In the genomic region with DNA sequence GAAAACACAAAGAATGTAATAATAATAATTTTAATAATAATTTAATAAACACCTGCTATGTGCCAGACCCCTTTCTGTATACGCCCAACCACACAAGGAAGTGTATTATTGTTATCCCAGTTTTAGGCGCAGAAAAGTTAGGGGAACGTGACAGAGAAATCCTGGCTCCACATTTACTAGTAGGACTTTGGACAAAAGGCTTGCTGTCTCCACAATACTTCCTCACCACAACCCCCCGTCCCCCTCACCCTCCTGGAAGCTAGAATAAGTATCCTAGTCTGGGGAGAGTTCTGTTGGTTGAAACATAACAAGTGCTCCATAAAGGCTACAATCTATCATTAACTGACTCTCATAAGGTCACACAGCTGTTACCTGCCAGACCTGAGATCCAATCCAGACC, we compare ENCODE assay signal across 10 cellular contexts. TPM values are rescaled to one million over a fixed set of nuclear protein-coding genes. Genes with fewer than 3 reads are reported as not detected.
DNase-seq lines count a peak whose midpoint lies in the region; ATAC-seq and TF ChIP-seq lines count a peak whose summit lies in the region.
"Had no signal": no experiment of that assay in that cellular context is flagged by ENCODE, and none has a peak within 500 bp of the region (broad histone marks: within the 10 kb centered on the region; RNA-seq: fewer than 3 reads in every experiment).

No MANE protein-coding gene starts in this region.

- H3K9me2 ChIP-seq in OCI-LY7 (ENCODE audit: insufficient read depth, low read length) = no peaks in the 10 kb centered on the region

- BruUV-seq in OCI-LY7 (replicated peaks; lab: Mats Ljungman, UMichigan) = no TSS peak

- TF ChIP-seq EP300 in esophagus muscularis mucosa (IDR thresholded peaks at IDR 0.05) = no peak

- H2AFZ ChIP-seq in OCI-LY7 (ENCODE audit: low read length) = no peak overlapping the region

- no peak for DNase-seq in activated naive CD4-positive, alpha-beta T cell treated with anti-CD3 and anti-CD28 coated beads, Interleukin-2, amount 10 ng/mL, durations not matched to agents 7 days and 5 days
- no peak for DNase-seq in activated naive CD4-positive, alpha-beta T cell treated with anti-CD3 and anti-CD28 coated beads, Interleukin-2, amount 50 U/mL, for 72 hours (ENCODE audit: low spot score in 2 of 2)
- DNase-seq in OCI-LY7 (ENCODE audit: low spot score) (no peak), esophagus muscularis mucosa (ENCODE audit: extremely low spot score) (no peak), brain microvascular endothelial cell (no peak)
- DNase-seq: cortex of kidney had no signal

- TF ChIP-seq POLR2A in esophagus muscularis mucosa (IDR thresholded peaks at IDR 0.05; ENCODE audit: low read depth) = no peak

- no peak overlapping the region for H3K27ac ChIP-seq in OCI-LY7 (ENCODE audit: low read depth, low read length, poor library complexity, severe bottlenecking)
- H3K27ac ChIP-seq in esophagus muscularis mucosa (replicated peaks in 1 of 4) = no peak overlapping the region
- no peak overlapping the region for H3K27ac ChIP-seq in brain microvascular endothelial cell

- no peaks in the 10 kb centered on the region for H3K36me3 Mint-ChIP-seq in activated naive CD4-positive, alpha-beta T cell treated with anti-CD3 and anti-CD28 coated beads, Interleukin-2, amount 10 ng/mL, durations not matched to agents 7 days and 5 days
- no peaks in the 10 kb centered on the region for H3K36me3 Mint-ChIP-seq in activated naive CD4-positive, alpha-beta T cell treated with anti-CD3 and anti-CD28 coated beads, Interleukin-2, amount 50 U/mL, for 72 hours
- no peaks in the 10 kb centered on the region for H3K36me3 Mint-ChIP-seq in stimulated activated memory B cell treated with anti-CD40 and anti-IgM and Interleukin-4, amounts not matched to agents 10 μg/mL and 1 μg/mL and 100 μg/mL, for 72 hours

- peak overlapping the region; percentile 94 for H3K4me2 ChIP-seq in OCI-LY7 (ENCODE audit: low read length)

- H3K36me3 ChIP-seq in OCI-LY7 (ENCODE audit: insufficient read depth, low read length) = no peaks in the 10 kb centered on the region
- H3K36me3 ChIP-seq in esophagus muscularis mucosa = no peaks in the 10 kb centered on the region
- H3K36me3 ChIP-seq in brain microvascular endothelial cell (replicated peaks) = no peaks in the 10 kb centered on the region
- H3K36me3 ChIP-seq: gastroesophageal sphincter had no signal

- CTCF ChIA-PET in activated naive CD4-positive, alpha-beta T cell treated with anti-CD3 and anti-CD28 coated beads, Interleukin-2, amount 10 ng/mL, durations not matched to agents 7 days and 5 days (lab: Charles Lee) = no interaction called here
- CTCF ChIA-PET in OCI-LY7 (lab: Charles Lee; ENCODE audit: unreplicated experiment) = no interaction called here

- H3K9me3 Mint-ChIP-seq in activated naive CD4-positive, alpha-beta T cell treated with anti-CD3 and anti-CD28 coated beads, Interleukin-2, amount 10 ng/mL, durations not matched to agents 7 days and 5 days = no peaks in the 10 kb centered on the region
- no peaks in the 10 kb centered on the region for H3K9me3 Mint-ChIP-seq in activated naive CD4-positive, alpha-beta T cell treated with anti-CD3 and anti-CD28 coated beads, Interleukin-2, amount 50 U/mL, for 72 hours
- H3K9me3 Mint-ChIP-seq in stimulated activated memory B cell treated with anti-CD40 and anti-IgM and Interleukin-4, amounts not matched to agents 10 μg/mL and 1 μg/mL and 100 μg/mL, for 72 hours = no peaks in the 10 kb centered on the region

- H3K4me3 Mint-ChIP-seq in activated naive CD4-positive, alpha-beta T cell treated with anti-CD3 and anti-CD28 coated beads, Interleukin-2, amount 10 ng/mL, durations not matched to agents 7 days and 5 days = peak overlapping the region; percentile 68
- H3K4me3 Mint-ChIP-seq in stimulated activated memory B cell treated with anti-CD40 and anti-IgM and Interleukin-4, amounts not matched to agents 10 μg/mL and 1 μg/mL and 100 μg/mL, for 72 hours = peak overlapping the region; percentile 71

- peaks cover 97% of the 10 kb centered on the region for H3K27me3 Mint-ChIP-seq in activated naive CD4-positive, alpha-beta T cell treated with anti-CD3 and anti-CD28 coated beads, Interleukin-2, amount 10 ng/mL, durations not matched to agents 7 days and 5 days
- peaks cover 75% of the 10 kb centered on the region for H3K27me3 Mint-ChIP-seq in stimulated activated memory B cell treated with anti-CD40 and anti-IgM and Interleukin-4, amounts not matched to agents 10 μg/mL and 1 μg/mL and 100 μg/mL, for 72 hours

- H3K4me1 ChIP-seq in OCI-LY7 (ENCODE audit: insufficient read depth, low read length, poor library complexity, severe bottlenecking) (peaks cover 20% of the 10 kb centered on the region), esophagus muscularis mucosa (peaks cover 10 to 60% (median 53%) of the 10 kb centered on the region in 4 donors)

- no peak overlapping the region for H3K27ac Mint-ChIP-seq in activated naive CD4-positive, alpha-beta T cell treated with anti-CD3 and anti-CD28 coated beads, Interleukin-2, amount 10 ng/mL, durations not matched to agents 7 days and 5 days
- H3K27ac Mint-ChIP-seq in activated naive CD4-positive, alpha-beta T cell treated with anti-CD3 and anti-CD28 coated beads, Interleukin-2, amount 50 U/mL, for 72 hours = no peak overlapping the region
- H3K27ac Mint-ChIP-seq in stimulated activated memory B cell treated with anti-CD40 and anti-IgM and Interleukin-4, amounts not matched to agents 10 μg/mL and 1 μg/mL and 100 μg/mL, for 72 hours = no peak overlapping the region

- no peaks in the 10 kb centered on the region for H3K79me2 ChIP-seq in OCI-LY7 (ENCODE audit: insufficient read depth, low read depth, low read length)

- H3K9me3 ChIP-seq in OCI-LY7 (ENCODE audit: low read length) = no peaks in the 10 kb centered on the region
- no peaks in the 10 kb centered on the region for H3K9me3 ChIP-seq in esophagus muscularis mucosa
- H3K9me3 ChIP-seq: gastroesophageal sphincter had no signal

- TF ChIP-seq CTCF in OCI-LY7 (conservative IDR thresholded peaks at IDR 0.05; ENCODE audit: low read length) (no peak), esophagus muscularis mucosa (IDR thresholded peaks at IDR 0.05) (no peak), brain microvascular endothelial cell (IDR thresholded peaks at IDR 0.05; ENCODE audit: low read depth, low read length, missing control alignments) (no peak)

- intact Hi-C loops in OCI-LY7 (cut with micrococcal nuclease; ENCODE audit: unreplicated experiment) (no loop called here), esophagus muscularis mucosa (cut with DNase I) (loop anchor here (5.0 to 10.0 kb wide), 2 partner anchors 63 to 171 kb away; no protein-coding TSS in a partner anchor)

- H3K4me3 ChIP-seq in OCI-LY7 (ENCODE audit: low read depth, low read length, poor library complexity, severe bottlenecking) = peak overlapping the region; percentile 74
- H3K4me3 ChIP-seq in esophagus muscularis mucosa = peak overlapping the region in 3 of 4 donors; percentile 73 to 86 (median 76)
- no peak overlapping the region for H3K4me3 ChIP-seq in brain microvascular endothelial cell (ENCODE audit: low read depth, low read length)

- H4K20me1 ChIP-seq in OCI-LY7 (ENCODE audit: insufficient read depth, low read length) = no peaks in the 10 kb centered on the region

- H3K4me1 Mint-ChIP-seq in activated naive CD4-positive, alpha-beta T cell treated with anti-CD3 and anti-CD28 coated beads, Interleukin-2, amount 10 ng/mL, durations not matched to agents 7 days and 5 days = peaks cover 19% of the 10 kb centered on the region
- H3K4me1 Mint-ChIP-seq in stimulated activated memory B cell treated with anti-CD40 and anti-IgM and Interleukin-4, amounts not matched to agents 10 μg/mL and 1 μg/mL and 100 μg/mL, for 72 hours = peaks cover 22% of the 10 kb centered on the region

- no peak for ATAC-seq in activated naive CD4-positive, alpha-beta T cell treated with anti-CD3 and anti-CD28 coated beads, Interleukin-2, amount 50 U/mL, for 72 hours
- ATAC-seq in stimulated activated memory B cell treated with anti-CD40 and anti-IgM and Interleukin-4, amounts not matched to agents 10 μg/mL and 1 μg/mL and 100 μg/mL, for 72 hours = no peak
- ATAC-seq in GM21825 (IDR thresholded peaks at IDR 0.05; ENCODE audit: unreplicated experiment) (no peak), HG02642 (IDR thresholded peaks at IDR 0.05; ENCODE audit: poor library complexity, unreplicated experiment) (no peak)

- in situ Hi-C loops in brain microvascular endothelial cell (cut with HindIII; ENCODE audit: low pct_ligation_motif_present, low sequenced_read_pairs) = no loop called here

- H3K27me3 ChIP-seq in esophagus muscularis mucosa (no peaks in the 10 kb centered on the region), brain microvascular endothelial cell (replicated peaks) (no peaks in the 10 kb centered on the region)

- POLR2A ChIA-PET in OCI-LY7 (lab: Charles Lee) = interaction anchor here (0.6 kb wide), 1 partner anchor 510 kb away, joined by 3 read pairs; no protein-coding TSS in a partner anchor

- 18% methylated on average over 4 of the region's 4 CpGs for WGBS in esophagus muscularis mucosa

RNA-seq across cellular contexts. Expression of gene IL17RD, which starts 0.5 kb away (rescaled TPM):
- under 1 TPM in 1 of 2 donors, not detected in 1; 0.04 TPM for total RNA-seq in activated naive CD4-positive, alpha-beta T cell treated with anti-CD3 and anti-CD28 coated beads, Interleukin-2, amount 50 U/mL, for 72 hours
- total RNA-seq in OCI-LY7 (2014; rRNA removed; shearing (Covaris generic)) = 0.06 TPM in 1 of 2 replicates, not detected in the other
- total RNA-seq in OCI-LY7 (2022) (0.35 and 0.36 TPM in 2 replicates), esophagus muscularis mucosa (10 to 100 TPM in 2 of 4 donors, 1 to 10 TPM in 2; 6.1 to 13.2 (median 9.5) TPM)

RNA-seq across cellular contexts. Expression of gene HESX1, which starts 34.1 kb away (rescaled TPM):
- 1 to 10 TPM; 1.3 to 1.5 TPM for total RNA-seq in activated naive CD4-positive, alpha-beta T cell treated with anti-CD3 and anti-CD28 coated beads, Interleukin-2, amount 50 U/mL, for 72 hours
- 6.9 and 10.1 TPM in 2 replicates for total RNA-seq in OCI-LY7 (2014; rRNA removed; shearing (Covaris generic))
- total RNA-seq in OCI-LY7 (2022) (4.7 and 6.0 TPM in 2 replicates), esophagus muscularis mucosa (under 1 TPM in 3 of 4 donors, not detected in 1; 0.52 to 0.86 (median 0.83) TPM)
- total RNA-seq: gastroesophageal sphincter had no signal

Comparison
In these comparisons a context has a peak if more than half of its experiments do, and no peak if none do; other contexts are left out.
1. RNA of gene IL17RD, which starts 0.5 kb away (total RNA-seq): 6.1 to 13.2 TPM in esophagus muscularis mucosa; 0.06 to 0.36 TPM in OCI-LY7 and 0.04 TPM in activated naive CD4-positive, alpha-beta T cell treated with anti-CD3 and anti-CD28 coated beads, Interleukin-2, amount 50 U/mL, for 72 hours; every median in the first group is over 4 times any median in the second.